ENCODE assay signal across 13 cellular contexts in genomic region chr15:68275165-68275746, GRCh38.
A peak's percentile ranks its signal among the peaks of the same experiment; 100 is the strongest.
DNase-seq lines count a peak whose midpoint lies in the region; ATAC-seq and TF ChIP-seq lines count a peak whose summit lies in the region.
"Had no signal": no experiment of that assay in that cellular context is flagged by ENCODE, and none has a peak within 500 bp of the region (broad histone marks: within the 10 kb centered on the region; RNA-seq: fewer than 3 reads in every experiment).

No MANE protein-coding gene starts in this region.

- peaks cover 56% of the 10 kb centered on the region for H3K4me1 Mint-ChIP-seq in nephron progenitor cell

- H3K36me3 Mint-ChIP-seq in nephron progenitor cell (ENCODE audit: low read depth), result no peaks in the 10 kb centered on the region

- H3K4me3 Mint-ChIP-seq in nephron progenitor cell, result no peak overlapping the region
- H3K4me3 Mint-ChIP-seq: HFFc6 had no signal

- TF ChIP-seq CTCF in LNCaP clone FGC (IDR thresholded peaks at IDR 0.05; ENCODE audit: control insufficient read depth, extremely low read depth, insufficient read depth), result no peak
- no peak for TF ChIP-seq CTCF in nephron progenitor cell (IDR thresholded peaks at IDR 0.05)

- DNase-seq in AG08396 (ENCODE audit: low spot score) (peak; percentile 41), LNCaP clone FGC (ENCODE audit: low read depth) (peak; percentile 89), epithelial cell of prostate (ENCODE audit: low read depth, low spot score) (peak; percentile 92), nephron progenitor cell (no peak)
- no peak for DNase-seq in stimulated activated naive CD4-positive, alpha-beta T cell (lab: John Stamatoyannopoulos, UW)
- DNase-seq: HFFc6; NCI-H1105 treated with DMSO at 0.1 percent for 48 hours; stimulated activated CD4-positive, alpha-beta T cell treated with anti-CD3 and anti-CD28 coated beads, Interleukin-12 subunit alpha, Interleukin-12 subunit beta, amount 100 ng/mL, for 4 hours; T1000 had no signal

- ATAC-seq in GM21423 (IDR thresholded peaks at IDR 0.05; ENCODE audit: unreplicated experiment) (no peak), HG02759 (IDR thresholded peaks at IDR 0.05; ENCODE audit: unreplicated experiment) (no peak), HG03095 (IDR thresholded peaks at IDR 0.05; ENCODE audit: unreplicated experiment) (no peak)

- H3K27me3 Mint-ChIP-seq in nephron progenitor cell (ENCODE audit: low read depth, poor library complexity), result peaks cover 4% of the 10 kb centered on the region

- peak overlapping the region; percentile 10 for H3K4me3 ChIP-seq in LNCaP clone FGC (ENCODE audit: low read depth, low read length)
- H3K4me3 ChIP-seq: cardiac muscle cell had no signal

- no peaks in the 10 kb centered on the region for H3K9me3 Mint-ChIP-seq in nephron progenitor cell
- H3K9me3 Mint-ChIP-seq: HFFc6 had no signal

- H3K27ac Mint-ChIP-seq in nephron progenitor cell, result peak overlapping the region; percentile 90
- H3K27ac Mint-ChIP-seq: HFFc6 had no signal

- H3K27ac ChIP-seq in epithelial cell of prostate, result peak overlapping the region; percentile 100

Comparison
In these comparisons a context has a peak if more than half of its experiments do, and no peak if none do; other contexts are left out.
1. DNase-seq: peak in AG08396 (single experiment), LNCaP clone FGC (single experiment) and epithelial cell of prostate (single experiment); none in nephron progenitor cell (single experiment) and stimulated activated naive CD4-positive, alpha-beta T cell (0 of 6).